1 cellular context compared by ENCODE assay signal in the genomic region with DNA sequence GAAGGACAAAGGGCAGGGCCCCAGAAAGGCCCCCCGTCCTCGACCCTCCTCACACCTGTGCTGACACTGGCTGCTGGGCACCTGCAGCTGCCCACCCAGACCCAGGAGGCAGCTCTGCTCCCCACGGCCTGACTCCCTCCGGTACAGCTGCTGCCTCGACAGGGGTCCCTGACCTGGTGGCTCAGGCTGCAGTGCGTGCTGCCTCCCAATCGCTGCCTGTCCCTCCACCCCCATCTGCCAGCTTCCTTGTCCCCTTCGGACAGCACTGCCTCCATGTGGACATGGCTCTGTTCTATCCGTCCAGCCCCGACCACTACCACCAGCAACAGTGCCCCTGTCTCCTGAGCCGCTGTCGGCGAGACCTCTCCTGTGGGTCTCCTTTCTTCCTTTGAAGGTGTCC.
TF ChIP-seq lines count a peak whose summit lies in the region.

No MANE protein-coding gene starts in this region.

TF ChIP-seq in HepG2, 621 proteins besides CTCF, POLR2A, EP300 and RAD21:
- no peak for TF ChIP-seq PHF5A (CRISPR knock-in tag; IDR thresholded peaks at IDR 0.05; ENCODE audit: low read depth, unreplicated experiment)
- no peak for TF ChIP-seq ZNF670 (CRISPR knock-in tag; IDR thresholded peaks at IDR 0.05; ENCODE audit: borderline replicate concordance)
- TF ChIP-seq ZNF20 (CRISPR knock-in tag; IDR thresholded peaks at IDR 0.05) = no peak
- TF ChIP-seq RBFOX2 (IDR thresholded peaks at IDR 0.05; ENCODE audit: low read depth, low read length) = 0 out of 2 replicates have a peak, but pooled peaks have one; percentile 18
